Comparison of ENCODE assay signal across 20 cellular contexts in genomic region chrX:152259150-152259549, GRCh38.
DNase-seq lines count a peak whose midpoint lies in the region; ATAC-seq, FAIRE-seq and TF ChIP-seq lines count a peak whose summit lies in the region.
"Had no signal": no experiment of that assay in that cellular context is flagged by ENCODE, and none has a peak within 500 bp of the region (broad histone marks: within the 10 kb centered on the region; RNA-seq: fewer than 3 reads in every experiment).

No MANE protein-coding gene starts in this region.

- no peaks in the 10 kb centered on the region for H3K4me1 ChIP-seq in left lung
- H3K4me1 ChIP-seq: A549, Caco-2 had no signal

- H3K27ac ChIP-seq in left lung = no peak overlapping the region
- H3K27ac ChIP-seq: 22Rv1, A549, C4-2B, GM23248 had no signal

- H3K4me3 ChIP-seq in bronchial epithelial cell (ENCODE audit: low read depth, low read length) (no peak overlapping the region), left lung (no peak overlapping the region)
- H3K4me3 ChIP-seq: A549, GM23248 had no signal

- ATAC-seq in left lung (peak; percentile 64), GM18907 (IDR thresholded peaks at IDR 0.05; ENCODE audit: unreplicated experiment) (no peak)
- ATAC-seq: A549 had no signal

- no peak for TF ChIP-seq CTCF in bronchial epithelial cell (IDR thresholded peaks at IDR 0.05; ENCODE audit: insufficient read depth, low read length, severe bottlenecking)
- TF ChIP-seq CTCF in left lung (IDR thresholded peaks at IDR 0.05) = no peak
- TF ChIP-seq CTCF in mesothelial cell of epicardium (IDR thresholded peaks at IDR 0.05; ENCODE audit: unreplicated experiment) = no peak

- H3K9me3 ChIP-seq in left lung = peaks cover 0 to 8% of the 10 kb centered on the region in 2 donors
- H3K9me3 ChIP-seq: A549, Caco-2 had no signal

- FAIRE-seq in bronchial epithelial cell (lab: Jason Lieb, UNC) = peak; percentile 28
- FAIRE-seq: D721Med, H54 had no signal

- no peaks in the 10 kb centered on the region for H3K4me1 Mint-ChIP-seq in mesothelial cell of epicardium

- DNase-seq in DMS 273 (lab: John Stamatoyannopoulos, UW; ENCODE audit: unreplicated experiment) (peak; percentile 11), DMS 273 treated with DMSO at 0.1 percent for 48 hours (lab: John Stamatoyannopoulos, UW) (no peak), H4 (ENCODE audit: low spot score) (peak; percentile 2), bronchial epithelial cell (ENCODE audit: low read depth) (no peak), left lung (no peak), mesothelial cell of epicardium (ENCODE audit: low spot score in 2 of 2, unreplicated experiment in 2 of 2) (no peak), activated gamma-delta T cell (lab: John Stamatoyannopoulos, UW) (no peak)
- DNase-seq: AML-193; Caco-2; CD4-positive, alpha-beta T cell; DMS79 treated with DMSO at 0.1 percent for 48 hours; GF-D8; GM23248; HCEC 1CT had no signal

- intact Hi-C loops in left lung (cut with DNase I) = no loop called here

- H3K36me3 Mint-ChIP-seq in mesothelial cell of epicardium = peaks cover 3% of the 10 kb centered on the region

- no peaks in the 10 kb centered on the region for H3K36me3 ChIP-seq in bronchial epithelial cell (ENCODE audit: control insufficient read depth, insufficient read depth, low read length)
- no peaks in the 10 kb centered on the region for H3K36me3 ChIP-seq in left lung

- H3K27me3 Mint-ChIP-seq in mesothelial cell of epicardium (ENCODE audit: low read depth) = no peaks in the 10 kb centered on the region

- no peak overlapping the region for H3K4me3 Mint-ChIP-seq in mesothelial cell of epicardium
- H3K4me3 Mint-ChIP-seq: CD4-positive, alpha-beta T cell had no signal

- H3K9me3 Mint-ChIP-seq in mesothelial cell of epicardium = peaks cover 60% of the 10 kb centered on the region
- H3K9me3 Mint-ChIP-seq: CD4-positive, alpha-beta T cell had no signal

- no peak overlapping the region for H3K27ac Mint-ChIP-seq in mesothelial cell of epicardium
- H3K27ac Mint-ChIP-seq: CD4-positive, alpha-beta T cell had no signal

- H3K27me3 ChIP-seq in bronchial epithelial cell (ENCODE audit: control insufficient read depth, insufficient read depth, low read length) = no peaks in the 10 kb centered on the region
- H3K27me3 ChIP-seq in left lung = no peaks in the 10 kb centered on the region

Comparison
In these comparisons a context has a peak if more than half of its experiments do, and no peak if none do; other contexts are left out.
1. DNase-seq: peak in DMS 273 (single experiment) and H4 (single experiment); none in DMS 273 treated with DMSO at 0.1 percent for 48 hours (single experiment), bronchial epithelial cell (single experiment), left lung (0 of 2), mesothelial cell of epicardium (0 of 2) and activated gamma-delta T cell (single experiment).